ENCODE assay signal across 8 cellular contexts in the genomic region with DNA sequence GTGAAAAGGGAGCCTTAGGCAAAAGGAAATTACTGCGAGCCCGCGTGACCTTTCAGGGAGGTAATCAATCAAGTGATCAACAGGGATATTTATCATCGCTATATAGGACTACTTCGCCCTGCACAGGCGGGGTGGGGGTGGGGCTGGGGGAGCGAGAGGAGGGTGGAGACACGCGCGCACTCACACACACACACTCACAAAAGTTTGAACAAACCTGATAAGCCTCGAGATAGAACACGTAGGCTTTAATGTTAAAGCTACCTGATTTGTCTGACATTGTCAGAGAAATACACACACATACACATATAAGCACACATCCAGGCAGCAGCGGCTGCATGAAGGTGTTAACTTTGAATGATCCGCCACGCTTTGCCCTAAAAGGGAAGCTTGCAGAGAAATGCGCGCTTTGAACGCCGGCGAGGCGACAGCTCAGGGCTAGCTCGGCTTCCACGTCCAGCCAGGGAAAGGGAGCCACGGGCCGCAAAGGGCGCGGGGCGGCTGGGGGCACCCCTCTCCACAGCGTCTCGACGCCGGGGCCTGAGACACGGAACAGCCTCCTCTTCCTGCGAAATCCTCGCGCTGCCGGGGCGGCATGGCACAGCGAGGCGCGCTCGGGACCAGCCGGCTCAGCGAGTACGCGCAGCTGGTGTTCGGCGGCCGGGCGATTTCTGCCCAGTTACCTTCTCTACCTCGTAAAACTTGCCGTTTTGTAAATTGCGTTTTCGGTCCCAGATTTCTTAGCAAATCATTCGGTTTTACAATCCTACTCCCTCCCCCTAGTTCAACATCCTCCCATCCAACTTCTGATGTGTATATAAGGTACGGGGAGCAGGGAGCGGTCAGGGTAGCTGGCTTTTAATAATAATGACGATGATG. TPM values are rescaled to one million over a fixed set of nuclear protein-coding genes. Genes with fewer than 3 reads are reported as not detected.
DNase-seq lines count a peak whose midpoint lies in the region; ATAC-seq and TF ChIP-seq lines count a peak whose summit lies in the region.

No MANE protein-coding gene starts in this region.

- peaks cover 12 to 31% (median 16%) of the 10 kb centered on the region in 5 donors for H3K9me3 Mint-ChIP-seq in CD8-positive, alpha-beta memory T cell
- H3K9me3 Mint-ChIP-seq in endodermal cell, result peaks cover 8% of the 10 kb centered on the region
- H3K9me3 Mint-ChIP-seq in naive thymus-derived CD4-positive, alpha-beta T cell, result peaks cover 0 to 35% (median 14%) of the 10 kb centered on the region in 11 donors

- CTCF ChIA-PET in CD8-positive, alpha-beta memory T cell (lab: Charles Lee), result no interaction called here
- CTCF ChIA-PET in RWPE1 (lab: Yijun Ruan, JAX), result interaction anchor here (0.5 to 2.0 kb wide), 27 partner anchors 9 to 885 kb away, joined by 3 to 21 read pairs (median 4); no protein-coding TSS in a partner anchor
- CTCF ChIA-PET in naive thymus-derived CD4-positive, alpha-beta T cell (lab: Charles Lee), result interaction anchor here (1.0 kb wide), 1 partner anchor 33 kb away, joined by 3 read pairs; no protein-coding TSS in a partner anchor

- no peak overlapping the region for H3K4me3 ChIP-seq in CD8-positive, alpha-beta memory T cell (ENCODE audit: low read length)
- H3K4me3 ChIP-seq in H7 (ENCODE audit: insufficient read depth, low read depth, low read length), result peak overlapping the region; percentile 55
- peak overlapping the region; percentile 77 for H3K4me3 ChIP-seq in endodermal cell (ENCODE audit: low read length)
- no peak overlapping the region for H3K4me3 ChIP-seq in naive thymus-derived CD4-positive, alpha-beta T cell (ENCODE audit: low read length)

- H3K27me3 ChIP-seq in CD8-positive, alpha-beta memory T cell (ENCODE audit: insufficient read depth, low read length, poor library complexity, severe bottlenecking), result peaks cover 52% of the 10 kb centered on the region
- H3K27me3 ChIP-seq in H7 (ENCODE audit: control insufficient read depth, insufficient read depth, low read length) (peaks cover 50% of the 10 kb centered on the region), endodermal cell (ENCODE audit: control insufficient read depth, insufficient read depth, low read length, poor library complexity, severe bottlenecking) (peaks cover 74% of the 10 kb centered on the region)
- H3K27me3 ChIP-seq in naive thymus-derived CD4-positive, alpha-beta T cell (ENCODE audit: control insufficient read depth in 2 of 2, insufficient read depth in 2 of 2, low read length in 2 of 2), result peaks cover 10 to 59% of the 10 kb centered on the region in 2 donors

- no peak overlapping the region for H3K9ac ChIP-seq in endodermal cell (ENCODE audit: extremely low read depth, low read length, poor library complexity, severe bottlenecking)

- peak; percentile 25 for ATAC-seq in naive thymus-derived CD4-positive, alpha-beta T cell
- ATAC-seq in HG03342 (IDR thresholded peaks at IDR 0.05; ENCODE audit: unreplicated experiment), result no peak

- H3K4me1 ChIP-seq in CD8-positive, alpha-beta memory T cell (ENCODE audit: insufficient read depth, low read length), result peaks cover 20% of the 10 kb centered on the region
- peaks cover 4% of the 10 kb centered on the region for H3K4me1 ChIP-seq in endodermal cell (ENCODE audit: control insufficient read depth, insufficient read depth, low read length)
- H3K4me1 ChIP-seq in naive thymus-derived CD4-positive, alpha-beta T cell (ENCODE audit: control insufficient read depth in 2 of 2, insufficient read depth in 2 of 2, low read length in 2 of 2), result peaks cover 6 to 9% of the 10 kb centered on the region in 2 donors

- peak overlapping the region in 1 of 8 donors; percentile 46 for H3K27ac Mint-ChIP-seq in CD8-positive, alpha-beta memory T cell
- H3K27ac Mint-ChIP-seq in endodermal cell, result no peak overlapping the region
- peak overlapping the region in 1 of 9 donors; percentile 31 for H3K27ac Mint-ChIP-seq in naive thymus-derived CD4-positive, alpha-beta T cell

- no peaks in the 10 kb centered on the region for H3K36me3 Mint-ChIP-seq in CD8-positive, alpha-beta memory T cell
- H3K36me3 Mint-ChIP-seq in endodermal cell (ENCODE audit: low read depth), result no peaks in the 10 kb centered on the region
- peaks cover 0 to 11% (median 0%) of the 10 kb centered on the region in 5 donors for H3K36me3 Mint-ChIP-seq in naive thymus-derived CD4-positive, alpha-beta T cell

- H3K9me3 ChIP-seq in CD8-positive, alpha-beta memory T cell (ENCODE audit: low read length), result no peaks in the 10 kb centered on the region
- H3K9me3 ChIP-seq in endodermal cell (ENCODE audit: control insufficient read depth, low read length), result peaks cover 3% of the 10 kb centered on the region
- peaks cover 0 to 6% (median 0%) of the 10 kb centered on the region in 3 experiments for H3K9me3 ChIP-seq in naive thymus-derived CD4-positive, alpha-beta T cell (ENCODE audit: control insufficient read depth in 2 of 3, low read length in 3 of 3)

- 0 to 1% methylated on average over 16 to 55 of the region's 58 CpGs for WGBS in endodermal cell (ENCODE audit: insufficient coverage in 1 of 2, insufficient read length in 1 of 2), 2 experiments

- POLR2A ChIA-PET in CD8-positive, alpha-beta memory T cell (lab: Charles Lee), result no interaction called here
- POLR2A ChIA-PET in RWPE1 (lab: Yijun Ruan, JAX; ENCODE audit: low non-redundant PET), result interaction anchor here (0.5 kb wide), 1 partner anchor 164 kb away, joined by 4 read pairs; no protein-coding TSS in a partner anchor
- POLR2A ChIA-PET in naive thymus-derived CD4-positive, alpha-beta T cell (lab: Charles Lee), result no interaction called here

- intact Hi-C loops in naive thymus-derived CD4-positive, alpha-beta T cell (cut with micrococcal nuclease), result loop anchor here (1.0 to 10.0 kb wide), 4 partner anchors 8 to 804 kb away; no protein-coding TSS in a partner anchor

- DNase-seq in CD8-positive, alpha-beta memory T cell, result no peak
- DNase-seq in H7 (peak; percentile 76), RWPE1 (ENCODE audit: low spot score) (peak; percentile 32), endodermal cell (peak; percentile 80), GM19238 (ENCODE audit: insufficient read length, low spot score) (no peak), H4 (ENCODE audit: low spot score) (no peak)
- peak in 1 of 9 donors; percentile 46 for DNase-seq in naive thymus-derived CD4-positive, alpha-beta T cell

- H3K36me3 ChIP-seq in CD8-positive, alpha-beta memory T cell (ENCODE audit: insufficient read depth, low read length), result no peaks in the 10 kb centered on the region
- H3K36me3 ChIP-seq in H7 (replicated peaks; ENCODE audit: control insufficient read depth, insufficient read depth, low read length) (no peaks in the 10 kb centered on the region), endodermal cell (ENCODE audit: control insufficient read depth, insufficient read depth, low read length) (no peaks in the 10 kb centered on the region)
- no peaks in the 10 kb centered on the region for H3K36me3 ChIP-seq in naive thymus-derived CD4-positive, alpha-beta T cell (ENCODE audit: control insufficient read depth in 2 of 3, insufficient read depth in 3 of 3, low read length in 3 of 3)

- peaks cover 80 to 89% of the 10 kb centered on the region in 2 donors for H3K27me3 Mint-ChIP-seq in CD8-positive, alpha-beta memory T cell
- H3K27me3 Mint-ChIP-seq in endodermal cell (ENCODE audit: insufficient read depth), result peaks cover 90% of the 10 kb centered on the region
- peaks cover 79 to 96% (median 91%) of the 10 kb centered on the region in 5 donors for H3K27me3 Mint-ChIP-seq in naive thymus-derived CD4-positive, alpha-beta T cell

- peak overlapping the region; percentile 30 to 73 (median 62) for H3K4me3 Mint-ChIP-seq in CD8-positive, alpha-beta memory T cell
- peak overlapping the region; percentile 53 for H3K4me3 Mint-ChIP-seq in endodermal cell
- peak overlapping the region; percentile 40 to 81 (median 69) for H3K4me3 Mint-ChIP-seq in naive thymus-derived CD4-positive, alpha-beta T cell

- TF ChIP-seq CTCF in RWPE1 (conservative IDR thresholded peaks at IDR 0.05; ENCODE audit: low read depth) (no peak), endodermal cell (conservative IDR thresholded peaks at IDR 0.05) (no peak)

- H3K27ac ChIP-seq in CD8-positive, alpha-beta memory T cell (ENCODE audit: low read depth, low read length), result no peak overlapping the region
- H3K27ac ChIP-seq in RWPE1 (peak overlapping the region; percentile 27; the same call in 1 of the 2 replicates), endodermal cell (ENCODE audit: low read depth, low read length) (peak overlapping the region; percentile 58)
- H3K27ac ChIP-seq in naive thymus-derived CD4-positive, alpha-beta T cell (ENCODE audit: low read depth, low read length), result no peak overlapping the region

- H3K4me1 Mint-ChIP-seq in CD8-positive, alpha-beta memory T cell, result peaks cover 26 to 45% (median 28%) of the 10 kb centered on the region in 3 donors
- peaks cover 28% of the 10 kb centered on the region for H3K4me1 Mint-ChIP-seq in endodermal cell
- peaks cover 6 to 45% (median 32%) of the 10 kb centered on the region in 7 donors for H3K4me1 Mint-ChIP-seq in naive thymus-derived CD4-positive, alpha-beta T cell

RNA-seq across cellular contexts. Expression of a gene that starts 4.8 kb away (rescaled TPM):
- total RNA-seq in CD8-positive, alpha-beta memory T cell, result not detected
- polyA plus RNA-seq in CD8-positive, alpha-beta memory T cell, result not detected
- total RNA-seq in H7 (2014; rRNA removed; shearing (Covaris generic)), result 17.7 and 22.9 TPM in 2 replicates
- under 1 TPM; 0.15 to 0.79 TPM for total RNA-seq in endodermal cell
- 12.8 TPM for polyA plus RNA-seq in endodermal cell (2013, experiment 1 of 2)
- 12.5 TPM for polyA plus RNA-seq in endodermal cell (2013, experiment 2 of 2)
- total RNA-seq in naive thymus-derived CD4-positive, alpha-beta T cell, result under 1 TPM in 1 of 5 experiments, not detected in 4; 0.42 TPM
- polyA plus RNA-seq in naive thymus-derived CD4-positive, alpha-beta T cell, result not detected
- 22.8 and 32.4 TPM in 2 replicates for total RNA-seq in H4 (2014; rRNA removed; shearing (Covaris generic))

Comparison
In these comparisons a context has a peak if more than half of its experiments do, and no peak if none do; other contexts are left out.
1. DNase-seq: peak in H7 (single experiment), RWPE1 (single experiment) and endodermal cell (single experiment); none in CD8-positive, alpha-beta memory T cell (0 of 5), GM19238 (single experiment) and H4 (single experiment).
2. H3K27ac ChIP-seq: peak in RWPE1 (single experiment) and endodermal cell (single experiment); none in CD8-positive, alpha-beta memory T cell (single experiment) and naive thymus-derived CD4-positive, alpha-beta T cell (single experiment).
3. H3K4me3 ChIP-seq: peak in H7 (single experiment) and endodermal cell (single experiment); none in CD8-positive, alpha-beta memory T cell (single experiment) and naive thymus-derived CD4-positive, alpha-beta T cell (single experiment).
4. RNA of a gene that starts 4.8 kb away (total RNA-seq): 22.8 to 32.4 TPM in H4 and 17.7 to 22.9 TPM in H7; 0.15 to 0.79 TPM in endodermal cell, 0.42 TPM in naive thymus-derived CD4-positive, alpha-beta T cell and not detected in CD8-positive, alpha-beta memory T cell; every median in the first group is over 10 times any median in the second.
5. Peak in every context shown above with its lines, with median percentiles within 50 percentile points of each other: H3K4me3 Mint-ChIP-seq.